Comparison of ENCODE assay signal across 1 cellular context in the genomic region with DNA sequence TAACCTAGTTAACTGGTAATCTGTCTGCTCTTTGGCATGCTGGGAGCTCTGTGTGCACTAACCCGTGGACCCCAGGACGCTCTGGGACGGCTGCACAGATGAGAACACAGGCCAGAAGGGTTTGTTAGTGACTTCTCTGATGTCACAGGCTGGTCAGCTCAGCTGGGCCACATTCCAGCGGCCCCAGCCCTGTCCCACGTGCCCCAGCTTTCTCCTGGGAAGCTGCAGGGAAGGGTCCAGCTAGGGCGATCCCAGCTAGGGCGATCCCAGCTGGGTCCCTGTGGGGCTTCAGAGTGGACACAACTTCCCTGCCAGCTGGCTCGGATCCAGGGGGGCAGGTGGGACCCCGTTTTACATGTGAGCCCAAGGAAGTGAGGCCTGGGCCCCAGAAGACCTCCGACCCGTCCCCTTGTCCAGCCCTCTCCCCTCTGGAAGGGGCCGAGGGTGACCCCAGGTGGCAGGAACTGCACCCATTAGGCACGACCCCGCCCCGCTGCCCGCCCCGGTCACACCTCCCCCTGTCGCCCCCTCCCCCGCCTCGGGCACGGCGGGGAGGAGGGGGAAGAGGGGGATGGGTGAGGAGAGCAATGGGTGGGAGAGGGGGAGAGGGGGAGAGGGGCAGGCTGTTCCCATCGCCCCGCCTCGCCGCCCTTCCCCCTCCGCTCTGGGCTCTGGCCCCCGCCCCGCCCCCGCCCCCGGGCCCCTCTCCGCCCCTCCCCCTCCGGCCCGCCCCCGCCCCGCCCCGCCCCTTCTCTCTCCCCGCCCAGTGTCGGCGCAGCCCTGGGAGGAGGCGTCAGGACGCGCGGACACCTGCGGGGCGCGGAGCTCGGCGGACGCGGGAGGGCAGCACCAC.
TF ChIP-seq lines count a peak whose summit lies in the region.

No MANE protein-coding gene starts in this region.

TF ChIP-seq in HepG2, 621 proteins besides CTCF, POLR2A, EP300 and RAD21 (continued from another document and continues in another):
- TF ChIP-seq ZNF317 (CRISPR knock-in tag; IDR thresholded peaks at IDR 0.05) (0 out of 2 replicates have a peak, but pooled peaks have one; percentile 37), STAT5B (CRISPR knock-in tag; IDR thresholded peaks at IDR 0.05) (no peak), FOXK1 (CRISPR knock-in tag; IDR thresholded peaks at IDR 0.05; ENCODE audit: borderline replicate concordance, low read depth) (no peak), MATR3 (CRISPR knock-in tag; IDR thresholded peaks at IDR 0.05) (no peak), ATAD3A (CRISPR knock-in tag; IDR thresholded peaks at IDR 0.05) (no peak), ESRRA (CRISPR knock-in tag; IDR thresholded peaks at IDR 0.05; ENCODE audit: low read depth) (peak; percentile 61; the same call in 1 of the 2 replicates), NCOA1 (CRISPR knock-in tag; IDR thresholded peaks at IDR 0.05) (peak; percentile 16; the same call in 1 of the 2 replicates), KLF11 (CRISPR knock-in tag; IDR thresholded peaks at IDR 0.05) (no peak), ZNF780A (CRISPR knock-in tag; IDR thresholded peaks at IDR 0.05) (no peak), IRF2 (CRISPR knock-in tag; IDR thresholded peaks at IDR 0.05) (peak; percentile 57; the same call in 1 of the 2 replicates), ZFP36L2 (CRISPR knock-in tag; IDR thresholded peaks at IDR 0.05) (no peak), SKI (IDR thresholded peaks at IDR 0.05; ENCODE audit: partially characterized antibody) (no peak), SMYD3 (CRISPR knock-in tag; IDR thresholded peaks at IDR 0.05) (no peak), ZC3H4 (CRISPR knock-in tag; IDR thresholded peaks at IDR 0.05; ENCODE audit: borderline replicate concordance) (no peak), ZNF441 (CRISPR knock-in tag; IDR thresholded peaks at IDR 0.05; ENCODE audit: borderline replicate concordance) (no peak), MAF1 (CRISPR knock-in tag; IDR thresholded peaks at IDR 0.05; ENCODE audit: borderline replicate concordance) (no peak), ZNF33A (CRISPR knock-in tag; IDR thresholded peaks at IDR 0.05; ENCODE audit: borderline replicate concordance) (no peak), REL (CRISPR knock-in tag; conservative IDR thresholded peaks at IDR 0.05) (no peak), U2AF2 (IDR thresholded peaks at IDR 0.05; ENCODE audit: low read depth, low read length) (no peak), ZFX (CRISPR knock-in tag; IDR thresholded peaks at IDR 0.05; ENCODE audit: low read depth) (peak; percentile 60; the same call in 1 of the 2 replicates), TAF1 (CRISPR knock-in tag; IDR thresholded peaks at IDR 0.05) (peak; percentile 37; the same call in 1 of the 2 replicates), ZNF496 (CRISPR knock-in tag; IDR thresholded peaks at IDR 0.05; ENCODE audit: insufficient replicate concordance) (no peak), ZNF746 (CRISPR knock-in tag; IDR thresholded peaks at IDR 0.05) (peak; percentile 68; the same call in 1 of the 2 replicates), MIXL1 (CRISPR knock-in tag; IDR thresholded peaks at IDR 0.05) (no peak), ZFP37 (CRISPR knock-in tag; IDR thresholded peaks at IDR 0.05; ENCODE audit: borderline replicate concordance) (peak; percentile 61; the same call in 1 of the 2 replicates), MAZ (IDR thresholded peaks at IDR 0.05; ENCODE audit: borderline replicate concordance, low read depth, low read length) (peak; percentile 71; the same call in 1 of the 2 replicates), MAZ (CRISPR knock-in tag; IDR thresholded peaks at IDR 0.05; ENCODE audit: low read depth) (peak; percentile 49; the same call in 1 of the 2 replicates), ZNF143 (CRISPR knock-in tag; IDR thresholded peaks at IDR 0.05) (peak; percentile 59; the same call in 1 of the 2 replicates), ZNF17 (CRISPR knock-in tag; IDR thresholded peaks at IDR 0.05) (no peak), ZNF709 (CRISPR knock-in tag; IDR thresholded peaks at IDR 0.05) (no peak), ZFY (CRISPR knock-in tag; IDR thresholded peaks at IDR 0.05) (peak; percentile 52)
- TF ChIP-seq, protein P1, sequence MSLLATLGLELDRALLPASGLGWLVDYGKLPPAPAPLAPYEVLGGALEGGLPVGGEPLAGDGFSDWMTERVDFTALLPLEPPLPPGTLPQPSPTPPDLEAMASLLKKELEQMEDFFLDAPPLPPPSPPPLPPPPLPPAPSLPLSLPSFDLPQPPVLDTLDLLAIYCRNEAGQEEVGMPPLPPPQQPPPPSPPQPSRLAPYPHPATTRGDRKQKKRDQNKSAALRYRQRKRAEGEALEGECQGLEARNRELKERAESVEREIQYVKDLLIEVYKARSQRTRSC (CRISPR knock-in tag; IDR thresholded peaks at IDR 0.05; ENCODE audit: low read depth) = no peak
- TF ChIP-seq, protein P2, sequence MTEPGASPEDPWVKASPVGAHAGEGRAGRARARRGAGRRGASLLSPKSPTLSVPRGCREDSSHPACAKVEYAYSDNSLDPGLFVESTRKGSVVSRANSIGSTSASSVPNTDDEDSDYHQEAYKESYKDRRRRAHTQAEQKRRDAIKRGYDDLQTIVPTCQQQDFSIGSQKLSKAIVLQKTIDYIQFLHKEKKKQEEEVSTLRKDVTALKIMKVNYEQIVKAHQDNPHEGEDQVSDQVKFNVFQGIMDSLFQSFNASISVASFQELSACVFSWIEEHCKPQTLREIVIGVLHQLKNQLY (CRISPR knock-in tag; IDR thresholded peaks at IDR 0.05) = peak; percentile 95
- TF ChIP-seq, protein P3, sequence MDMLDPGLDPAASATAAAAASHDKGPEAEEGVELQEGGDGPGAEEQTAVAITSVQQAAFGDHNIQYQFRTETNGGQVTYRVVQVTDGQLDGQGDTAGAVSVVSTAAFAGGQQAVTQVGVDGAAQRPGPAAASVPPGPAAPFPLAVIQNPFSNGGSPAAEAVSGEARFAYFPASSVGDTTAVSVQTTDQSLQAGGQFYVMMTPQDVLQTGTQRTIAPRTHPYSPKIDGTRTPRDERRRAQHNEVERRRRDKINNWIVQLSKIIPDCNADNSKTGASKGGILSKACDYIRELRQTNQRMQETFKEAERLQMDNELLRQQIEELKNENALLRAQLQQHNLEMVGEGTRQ (IDR thresholded peaks at IDR 0.05; ENCODE audit: low read depth, low read length) = peak; percentile 52; the same call in 1 of the 2 replicates
- TF ChIP-seq, protein P3 (CRISPR knock-in tag; IDR thresholded peaks at IDR 0.05; ENCODE audit: borderline replicate concordance) = peak; percentile 54; the same call in 1 of the 2 replicates
- TF ChIP-seq, protein P4, sequence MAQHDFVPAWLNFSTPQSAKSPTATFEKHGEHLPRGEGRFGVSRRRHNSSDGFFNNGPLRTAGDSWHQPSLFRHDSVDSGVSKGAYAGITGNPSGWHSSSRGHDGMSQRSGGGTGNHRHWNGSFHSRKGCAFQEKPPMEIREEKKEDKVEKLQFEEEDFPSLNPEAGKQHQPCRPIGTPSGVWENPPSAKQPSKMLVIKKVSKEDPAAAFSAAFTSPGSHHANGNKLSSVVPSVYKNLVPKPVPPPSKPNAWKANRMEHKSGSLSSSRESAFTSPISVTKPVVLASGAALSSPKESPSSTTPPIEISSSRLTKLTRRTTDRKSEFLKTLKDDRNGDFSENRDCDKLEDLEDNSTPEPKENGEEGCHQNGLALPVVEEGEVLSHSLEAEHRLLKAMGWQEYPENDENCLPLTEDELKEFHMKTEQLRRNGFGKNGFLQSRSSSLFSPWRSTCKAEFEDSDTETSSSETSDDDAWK (CRISPR knock-in tag; IDR thresholded peaks at IDR 0.05) = no peak
- TF ChIP-seq, protein P5, sequence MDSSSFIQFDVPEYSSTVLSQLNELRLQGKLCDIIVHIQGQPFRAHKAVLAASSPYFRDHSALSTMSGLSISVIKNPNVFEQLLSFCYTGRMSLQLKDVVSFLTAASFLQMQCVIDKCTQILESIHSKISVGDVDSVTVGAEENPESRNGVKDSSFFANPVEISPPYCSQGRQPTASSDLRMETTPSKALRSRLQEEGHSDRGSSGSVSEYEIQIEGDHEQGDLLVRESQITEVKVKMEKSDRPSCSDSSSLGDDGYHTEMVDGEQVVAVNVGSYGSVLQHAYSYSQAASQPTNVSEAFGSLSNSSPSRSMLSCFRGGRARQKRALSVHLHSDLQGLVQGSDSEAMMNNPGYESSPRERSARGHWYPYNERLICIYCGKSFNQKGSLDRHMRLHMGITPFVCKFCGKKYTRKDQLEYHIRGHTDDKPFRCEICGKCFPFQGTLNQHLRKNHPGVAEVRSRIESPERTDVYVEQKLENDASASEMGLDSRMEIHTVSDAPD (CRISPR knock-in tag; IDR thresholded peaks at IDR 0.05) = no peak
- TF ChIP-seq, protein P6, sequence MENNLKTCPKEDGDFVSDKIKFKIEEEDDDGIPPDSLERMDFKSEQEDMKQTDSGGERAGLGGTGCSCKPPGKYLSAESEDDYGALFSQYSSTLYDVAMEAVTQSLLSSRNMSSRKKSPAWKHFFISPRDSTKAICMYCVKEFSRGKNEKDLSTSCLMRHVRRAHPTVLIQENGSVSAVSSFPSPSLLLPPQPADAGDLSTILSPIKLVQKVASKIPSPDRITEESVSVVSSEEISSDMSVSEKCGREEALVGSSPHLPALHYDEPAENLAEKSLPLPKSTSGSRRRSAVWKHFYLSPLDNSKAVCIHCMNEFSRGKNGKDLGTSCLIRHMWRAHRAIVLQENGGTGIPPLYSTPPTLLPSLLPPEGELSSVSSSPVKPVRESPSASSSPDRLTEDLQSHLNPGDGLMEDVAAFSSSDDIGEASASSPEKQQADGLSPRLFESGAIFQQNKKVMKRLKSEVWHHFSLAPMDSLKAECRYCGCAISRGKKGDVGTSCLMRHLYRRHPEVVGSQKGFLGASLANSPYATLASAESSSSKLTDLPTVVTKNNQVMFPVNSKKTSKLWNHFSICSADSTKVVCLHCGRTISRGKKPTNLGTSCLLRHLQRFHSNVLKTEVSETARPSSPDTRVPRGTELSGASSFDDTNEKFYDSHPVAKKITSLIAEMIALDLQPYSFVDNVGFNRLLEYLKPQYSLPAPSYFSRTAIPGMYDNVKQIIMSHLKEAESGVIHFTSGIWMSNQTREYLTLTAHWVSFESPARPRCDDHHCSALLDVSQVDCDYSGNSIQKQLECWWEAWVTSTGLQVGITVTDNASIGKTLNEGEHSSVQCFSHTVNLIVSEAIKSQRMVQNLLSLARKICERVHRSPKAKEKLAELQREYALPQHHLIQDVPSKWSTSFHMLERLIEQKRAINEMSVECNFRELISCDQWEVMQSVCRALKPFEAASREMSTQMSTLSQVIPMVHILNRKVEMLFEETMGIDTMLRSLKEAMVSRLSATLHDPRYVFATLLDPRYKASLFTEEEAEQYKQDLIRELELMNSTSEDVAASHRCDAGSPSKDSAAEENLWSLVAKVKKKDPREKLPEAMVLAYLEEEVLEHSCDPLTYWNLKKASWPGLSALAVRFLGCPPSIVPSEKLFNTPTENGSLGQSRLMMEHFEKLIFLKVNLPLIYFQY (CRISPR knock-in tag; IDR thresholded peaks at IDR 0.05; ENCODE audit: borderline replicate concordance) = no peak
- TF ChIP-seq, protein P7, sequence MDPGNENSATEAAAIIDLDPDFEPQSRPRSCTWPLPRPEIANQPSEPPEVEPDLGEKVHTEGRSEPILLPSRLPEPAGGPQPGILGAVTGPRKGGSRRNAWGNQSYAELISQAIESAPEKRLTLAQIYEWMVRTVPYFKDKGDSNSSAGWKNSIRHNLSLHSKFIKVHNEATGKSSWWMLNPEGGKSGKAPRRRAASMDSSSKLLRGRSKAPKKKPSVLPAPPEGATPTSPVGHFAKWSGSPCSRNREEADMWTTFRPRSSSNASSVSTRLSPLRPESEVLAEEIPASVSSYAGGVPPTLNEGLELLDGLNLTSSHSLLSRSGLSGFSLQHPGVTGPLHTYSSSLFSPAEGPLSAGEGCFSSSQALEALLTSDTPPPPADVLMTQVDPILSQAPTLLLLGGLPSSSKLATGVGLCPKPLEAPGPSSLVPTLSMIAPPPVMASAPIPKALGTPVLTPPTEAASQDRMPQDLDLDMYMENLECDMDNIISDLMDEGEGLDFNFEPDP (CRISPR knock-in tag; conservative IDR thresholded peaks at IDR 0.05) = no peak
- TF ChIP-seq, protein P8, sequence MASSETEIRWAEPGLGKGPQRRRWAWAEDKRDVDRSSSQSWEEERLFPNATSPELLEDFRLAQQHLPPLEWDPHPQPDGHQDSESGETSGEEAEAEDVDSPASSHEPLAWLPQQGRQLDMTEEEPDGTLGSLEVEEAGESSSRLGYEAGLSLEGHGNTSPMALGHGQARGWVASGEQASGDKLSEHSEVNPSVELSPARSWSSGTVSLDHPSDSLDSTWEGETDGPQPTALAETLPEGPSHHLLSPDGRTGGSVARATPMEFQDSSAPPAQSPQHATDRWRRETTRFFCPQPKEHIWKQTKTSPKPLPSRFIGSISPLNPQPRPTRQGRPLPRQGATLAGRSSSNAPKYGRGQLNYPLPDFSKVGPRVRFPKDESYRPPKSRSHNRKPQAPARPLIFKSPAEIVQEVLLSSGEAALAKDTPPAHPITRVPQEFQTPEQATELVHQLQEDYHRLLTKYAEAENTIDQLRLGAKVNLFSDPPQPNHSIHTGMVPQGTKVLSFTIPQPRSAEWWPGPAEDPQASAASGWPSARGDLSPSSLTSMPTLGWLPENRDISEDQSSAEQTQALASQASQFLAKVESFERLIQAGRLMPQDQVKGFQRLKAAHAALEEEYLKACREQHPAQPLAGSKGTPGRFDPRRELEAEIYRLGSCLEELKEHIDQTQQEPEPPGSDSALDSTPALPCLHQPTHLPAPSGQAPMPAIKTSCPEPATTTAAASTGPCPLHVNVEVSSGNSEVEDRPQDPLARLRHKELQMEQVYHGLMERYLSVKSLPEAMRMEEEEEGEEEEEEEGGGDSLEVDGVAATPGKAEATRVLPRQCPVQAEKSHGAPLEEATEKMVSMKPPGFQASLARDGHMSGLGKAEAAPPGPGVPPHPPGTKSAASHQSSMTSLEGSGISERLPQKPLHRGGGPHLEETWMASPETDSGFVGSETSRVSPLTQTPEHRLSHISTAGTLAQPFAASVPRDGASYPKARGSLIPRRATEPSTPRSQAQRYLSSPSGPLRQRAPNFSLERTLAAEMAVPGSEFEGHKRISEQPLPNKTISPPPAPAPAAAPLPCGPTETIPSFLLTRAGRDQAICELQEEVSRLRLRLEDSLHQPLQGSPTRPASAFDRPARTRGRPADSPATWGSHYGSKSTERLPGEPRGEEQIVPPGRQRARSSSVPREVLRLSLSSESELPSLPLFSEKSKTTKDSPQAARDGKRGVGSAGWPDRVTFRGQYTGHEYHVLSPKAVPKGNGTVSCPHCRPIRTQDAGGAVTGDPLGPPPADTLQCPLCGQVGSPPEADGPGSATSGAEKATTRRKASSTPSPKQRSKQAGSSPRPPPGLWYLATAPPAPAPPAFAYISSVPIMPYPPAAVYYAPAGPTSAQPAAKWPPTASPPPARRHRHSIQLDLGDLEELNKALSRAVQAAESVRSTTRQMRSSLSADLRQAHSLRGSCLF (CRISPR knock-in tag; IDR thresholded peaks at IDR 0.05; ENCODE audit: borderline replicate concordance) = no peak
